ENCODE assay signal across 8 cellular contexts in the genomic region with DNA sequence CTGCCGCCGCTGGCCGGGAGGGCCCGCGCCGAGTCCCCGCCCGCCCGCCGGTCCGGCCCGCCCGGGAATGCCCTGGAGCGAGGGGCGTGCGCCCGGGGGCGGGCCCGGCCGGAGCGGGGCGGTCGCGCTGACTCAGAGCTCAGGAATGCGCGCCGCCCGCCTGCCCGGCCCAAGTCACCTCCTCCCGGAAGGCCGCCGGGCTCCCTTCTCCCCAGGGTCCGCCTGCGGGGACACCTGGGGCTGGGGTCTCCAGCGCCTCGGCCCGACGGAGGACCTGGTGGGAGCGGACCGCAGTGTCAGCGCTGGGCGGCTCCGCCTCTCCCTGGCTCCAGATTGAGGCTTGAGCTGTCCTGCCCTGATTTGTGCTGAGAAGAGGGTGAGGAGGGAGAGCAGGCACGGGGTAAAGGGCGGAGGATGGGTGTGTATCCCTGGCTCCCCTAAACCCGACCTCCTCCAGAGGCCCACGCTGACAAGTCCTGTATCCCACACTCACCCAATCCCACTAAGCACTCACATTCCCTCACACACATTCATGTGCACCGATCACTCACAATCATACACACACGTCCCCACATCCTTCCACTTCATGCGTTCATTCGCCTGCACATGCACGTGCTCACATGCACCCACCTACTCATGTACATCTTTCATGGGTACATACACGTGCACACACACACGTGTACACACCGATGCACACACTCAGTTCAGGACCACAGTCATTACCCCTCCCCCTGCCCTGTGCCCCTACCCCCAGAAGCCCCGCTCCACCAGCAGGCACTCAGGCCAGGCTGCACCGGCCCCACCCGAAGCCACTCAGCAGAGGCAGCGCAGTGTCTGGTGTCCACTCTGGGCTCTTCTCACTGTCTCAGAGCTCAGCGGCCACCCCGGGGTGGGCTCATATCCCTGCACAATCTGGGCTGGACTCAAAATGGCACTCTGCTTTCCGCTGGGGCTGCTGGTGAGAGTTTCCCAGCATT. TPM values are rescaled to one million over a fixed set of nuclear protein-coding genes. Genes with fewer than 3 reads are reported as not detected.
DNase-seq lines count a peak whose midpoint lies in the region; ATAC-seq lines count a peak whose summit lies in the region.

RHBDF1 (minus strand) TSS at position 71 of the 977 bp plus-strand sequence. CDS start 7,616 bp downstream, outside the sequence.

- H3K27me3 ChIP-seq in ACC112 (ENCODE audit: insufficient read depth, low read length) = no peaks in the 10 kb centered on the region
- H3K27me3 ChIP-seq in neuronal stem cell (ENCODE audit: control insufficient read depth in 3 of 3, insufficient read depth in 3 of 3, low read depth in 1 of 3, low read length in 3 of 3) = peaks cover 0 to 3% (median 0%) of the 10 kb centered on the region in 3 experiments

- peak within 1 kb of the TSS; percentile 87 for H4K91ac ChIP-seq in neuronal stem cell (ENCODE audit: low read depth, low read length, poor library complexity)

- H2BK15ac ChIP-seq in neuronal stem cell (ENCODE audit: low read length) = peak within 1 kb of the TSS; percentile 100

- ATAC-seq in activated CD8-positive, alpha-beta T cell treated with anti-CD3 and anti-CD28 coated beads, Interleukin-2, amount 10 ng/mL, durations not matched to agents 7 days and 5 days = peak; percentile 40
- no peak for ATAC-seq in HG03159 (IDR thresholded peaks at IDR 0.05; ENCODE audit: unreplicated experiment)

- CTCF ChIA-PET in activated CD8-positive, alpha-beta T cell treated with anti-CD3 and anti-CD28 coated beads, Interleukin-2, amount 10 ng/mL, durations not matched to agents 7 days and 5 days (lab: Charles Lee) = interaction anchor here (1.0 to 5.7 kb wide), 4 partner anchors 8 to 108 kb away, joined by 3 to 52 read pairs (median 19); no protein-coding TSS in a partner anchor

- peak within 1 kb of the TSS; percentile 79 for H2BK5ac ChIP-seq in neuronal stem cell (ENCODE audit: low read length)

- POLR2A ChIA-PET in activated CD8-positive, alpha-beta T cell treated with anti-CD3 and anti-CD28 coated beads, Interleukin-2, amount 10 ng/mL, durations not matched to agents 7 days and 5 days (lab: Charles Lee) = no interaction called here

- peak within 1 kb of the TSS; percentile 89 for H2BK12ac ChIP-seq in neuronal stem cell (ENCODE audit: low read length)

- H3K4me3 ChIP-seq in ACC112 (ENCODE audit: low read depth, low read length) (peak within 1 kb of the TSS; percentile 74), neuronal stem cell (ENCODE audit: low read length in 2 of 2) (peak within 1 kb of the TSS; percentile 70 to 81)

- 100% methylated on average over 3 of the region's 62 CpGs; no CpG with 5 or more reads in 1 of the 2 donors for WGBS in neuronal stem cell (ENCODE audit: extremely low coverage in 2 of 2, insufficient read length in 2 of 2, insufficient replicate concordance in 1 of 2), 2 donors

- DNase-seq in HCEC 1CT = peak; percentile 57
- no peak for DNase-seq in activated CD8-positive, alpha-beta T cell treated with anti-CD3 and anti-CD28 coated beads, Interleukin-2, amount 10 ng/mL, durations not matched to agents 7 days and 5 days
- no peak for DNase-seq in glomerular endothelial cell (ENCODE audit: extremely low read depth, low read depth, low spot score)
- DNase-seq in neuronal stem cell (ENCODE audit: low spot score) = peak; percentile 66
- no peak for DNase-seq in AML-193 (lab: John Stamatoyannopoulos, UW)
- no peak for DNase-seq in cortex of kidney (lab: John Stamatoyannopoulos, UW)

- no peaks in the 10 kb centered on the region for H3K36me3 ChIP-seq in ACC112 (ENCODE audit: insufficient read depth, low read length)
- no peaks in the 10 kb centered on the region for H3K36me3 ChIP-seq in neuronal stem cell (replicated peaks in 1 of 2; ENCODE audit: control insufficient read depth in 2 of 2, insufficient read depth in 2 of 2, low read length in 2 of 2)

- H3K36me3 Mint-ChIP-seq in activated CD8-positive, alpha-beta T cell treated with anti-CD3 and anti-CD28 coated beads, Interleukin-2, amount 10 ng/mL, durations not matched to agents 7 days and 5 days (ENCODE audit: low read depth) = no peaks in the 10 kb centered on the region

- no peaks in the 10 kb centered on the region for H3K79me1 ChIP-seq in neuronal stem cell (ENCODE audit: low read depth, low read length)

- peaks cover 33% of the 10 kb centered on the region for H3K27me3 Mint-ChIP-seq in activated CD8-positive, alpha-beta T cell treated with anti-CD3 and anti-CD28 coated beads, Interleukin-2, amount 10 ng/mL, durations not matched to agents 7 days and 5 days (ENCODE audit: low read depth)

- peak within 1 kb of the TSS; percentile 22 for H3K4me3 Mint-ChIP-seq in activated CD8-positive, alpha-beta T cell treated with anti-CD3 and anti-CD28 coated beads, Interleukin-2, amount 10 ng/mL, durations not matched to agents 7 days and 5 days

- peak within 1 kb of the TSS; percentile 90 for H3K14ac ChIP-seq in neuronal stem cell (ENCODE audit: low read length)

- H3K9me3 Mint-ChIP-seq in activated CD8-positive, alpha-beta T cell treated with anti-CD3 and anti-CD28 coated beads, Interleukin-2, amount 10 ng/mL, durations not matched to agents 7 days and 5 days (ENCODE audit: insufficient read depth) = no peaks in the 10 kb centered on the region

- H3K4me1 ChIP-seq in ACC112 (ENCODE audit: control insufficient read depth, insufficient read depth, low read length, unreplicated experiment) = peaks cover 66% of the 10 kb centered on the region
- peaks cover 67 to 69% of the 10 kb centered on the region in 2 donors for H3K4me1 ChIP-seq in neuronal stem cell (ENCODE audit: control insufficient read depth in 2 of 2, insufficient read depth in 1 of 2, low read depth in 1 of 2, low read length in 2 of 2)

- H3K27ac ChIP-seq in ACC112 (ENCODE audit: low read depth, low read length) (peak within 1 kb of the TSS; percentile 28; the same call in 1 of the 2 replicates), neuronal stem cell (replicated peaks; ENCODE audit: low read length) (peak within 1 kb of the TSS; percentile 43)

- H3K23ac ChIP-seq in neuronal stem cell (ENCODE audit: low read depth, low read length, poor library complexity) = peak within 1 kb of the TSS; percentile 92

- H3K9ac ChIP-seq in neuronal stem cell (ENCODE audit: low read depth, low read length, poor library complexity) = peak within 1 kb of the TSS; percentile 88

- peak within 1 kb of the TSS; percentile 92 for H3K4me2 ChIP-seq in neuronal stem cell (ENCODE audit: insufficient read depth, low read length, poor library complexity, severe bottlenecking)

- H2AK5ac ChIP-seq in neuronal stem cell (ENCODE audit: low read depth, low read length) = peak within 1 kb of the TSS; percentile 21

- H2AFZ ChIP-seq in ACC112 (ENCODE audit: low read length, unreplicated experiment) (no peak within 1 kb of the TSS), neuronal stem cell (ENCODE audit: low read length) (peak within 1 kb of the TSS; percentile 86)

- peak within 1 kb of the TSS; percentile 82 for H2BK120ac ChIP-seq in neuronal stem cell (ENCODE audit: low read depth, low read length)

- peaks cover 39% of the 10 kb centered on the region for H3K79me2 ChIP-seq in ACC112 (ENCODE audit: control insufficient read depth, insufficient read depth, low read length, unreplicated experiment)

- H3K9me3 ChIP-seq in neuronal stem cell (replicated peaks in 1 of 2; ENCODE audit: control insufficient read depth in 2 of 2, insufficient read depth in 1 of 2, low read depth in 1 of 2, low read length in 2 of 2) = no peaks in the 10 kb centered on the region

- peak within 1 kb of the TSS; percentile 99 for H3K18ac ChIP-seq in neuronal stem cell (ENCODE audit: low read length)

- no peak within 1 kb of the TSS for H3K27ac Mint-ChIP-seq in activated CD8-positive, alpha-beta T cell treated with anti-CD3 and anti-CD28 coated beads, Interleukin-2, amount 10 ng/mL, durations not matched to agents 7 days and 5 days

- H3K4me1 Mint-ChIP-seq in activated CD8-positive, alpha-beta T cell treated with anti-CD3 and anti-CD28 coated beads, Interleukin-2, amount 10 ng/mL, durations not matched to agents 7 days and 5 days (ENCODE audit: low read depth) = peaks cover 20% of the 10 kb centered on the region

- H3K4ac ChIP-seq in neuronal stem cell (ENCODE audit: low read length) = no peak within 1 kb of the TSS

- peak within 1 kb of the TSS; percentile 8 for H4K8ac ChIP-seq in neuronal stem cell (ENCODE audit: low read depth, low read length)

RNA-seq across cellular contexts. Expression of gene RHBDF1, which starts in this region (rescaled TPM):
- total RNA-seq in activated CD8-positive, alpha-beta T cell treated with anti-CD3 and anti-CD28 coated beads, Interleukin-2, amount 10 ng/mL, durations not matched to agents 7 days and 5 days = under 1 TPM in 1 of 2 experiments, not detected in 1; 0.40 TPM
- 46.6 and 75.5 TPM in 2 replicates for total RNA-seq in glomerular endothelial cell
- 30.6 TPM for polyA plus RNA-seq in neuronal stem cell (2013, experiment 1 of 2)
- polyA plus RNA-seq in neuronal stem cell (2013, experiment 2 of 2) = 27.2 TPM

Comparison
In these comparisons a context has a peak if more than half of its experiments do, and no peak if none do; other contexts are left out.
1. RNA of gene RHBDF1 (total RNA-seq): 46.6 to 75.5 TPM in glomerular endothelial cell; 0.40 TPM in activated CD8-positive, alpha-beta T cell treated with anti-CD3 and anti-CD28 coated beads, Interleukin-2, amount 10 ng/mL, durations not matched to agents 7 days and 5 days; every median in the first group is over 10 times any median in the second.
2. Peak in ATAC-seq in activated CD8-positive, alpha-beta T cell treated with anti-CD3 and anti-CD28 coated beads, Interleukin-2, amount 10 ng/mL, durations not matched to agents 7 days and 5 days; RNA of the gene not detected or under 1 TPM.
3. DNase-seq: peak in HCEC 1CT (single experiment) and neuronal stem cell (single experiment); none in activated CD8-positive, alpha-beta T cell treated with anti-CD3 and anti-CD28 coated beads, Interleukin-2, amount 10 ng/mL, durations not matched to agents 7 days and 5 days (single experiment), glomerular endothelial cell (single experiment), AML-193 (0 of 2) and cortex of kidney (single experiment).